ENCODE assay signal across 16 cellular contexts in genomic region chr18:75179819-75180600, GRCh38. TPM values are rescaled to one million over a fixed set of nuclear protein-coding genes. Genes with fewer than 3 reads are reported as not detected.
DNase-seq lines count a peak whose midpoint lies in the region; ATAC-seq lines count a peak whose summit lies in the region.
"Had no signal": no experiment of that assay in that cellular context is flagged by ENCODE, and none has a peak within 500 bp of the region (broad histone marks: within the 10 kb centered on the region; RNA-seq: fewer than 3 reads in every experiment).

No MANE protein-coding gene starts in this region.

- in situ Hi-C loops in HAP-1 (cut with MboI; ENCODE audit: low sequenced_read_pairs) = loop anchor here (25.0 kb wide), 1 partner anchor 307 kb away; no protein-coding TSS in a partner anchor

- no peaks in the 10 kb centered on the region for H3K36me3 Mint-ChIP-seq in activated CD4-positive, alpha-beta memory T cell treated with anti-CD3 and anti-CD28 coated beads for 36 hours

- H3K27ac Mint-ChIP-seq in activated CD4-positive, alpha-beta memory T cell treated with anti-CD3 and anti-CD28 coated beads for 36 hours = no peak overlapping the region
- H3K27ac Mint-ChIP-seq: CD8-positive, alpha-beta memory T cell; GM23338 had no signal

- no peak overlapping the region for H3K4me3 ChIP-seq in HAP-1
- H3K4me3 ChIP-seq: A549, GM23338 had no signal

- H3K27me3 Mint-ChIP-seq in activated CD4-positive, alpha-beta memory T cell treated with anti-CD3 and anti-CD28 coated beads for 36 hours = no peaks in the 10 kb centered on the region

- no peaks in the 10 kb centered on the region for H3K9me3 ChIP-seq in HAP-1
- H3K9me3 ChIP-seq: A549, BE2C had no signal

- H3K9me3 Mint-ChIP-seq in activated CD4-positive, alpha-beta memory T cell treated with anti-CD3 and anti-CD28 coated beads for 36 hours = no peaks in the 10 kb centered on the region
- H3K9me3 Mint-ChIP-seq: CD8-positive, alpha-beta memory T cell; GM23338 had no signal

- peak; percentile 61 for ATAC-seq in GM21619 (IDR thresholded peaks at IDR 0.05; ENCODE audit: unreplicated experiment)
- ATAC-seq: A549, GM23338 had no signal

- H3K4me1 ChIP-seq in HAP-1 = no peaks in the 10 kb centered on the region
- H3K4me1 ChIP-seq: A549, BE2C had no signal

- intact Hi-C loops in activated CD4-positive, alpha-beta memory T cell treated with anti-CD3 and anti-CD28 coated beads for 36 hours (cut with micrococcal nuclease) = no loop called here

- POLR2A ChIA-PET in activated CD4-positive, alpha-beta memory T cell treated with anti-CD3 and anti-CD28 coated beads for 36 hours (lab: Charles Lee) = no interaction called here

- H3K27me3 ChIP-seq in HAP-1 (ENCODE audit: low read depth) = no peaks in the 10 kb centered on the region
- H3K27me3 ChIP-seq: BE2C had no signal

- peak; percentile 24 for DNase-seq in activated effector memory CD4-positive, alpha-beta T cell treated with anti-CD3 and anti-CD28 coated beads, Interleukin-2, amount 50 U/mL, for 16 hours
- DNase-seq in activated effector memory CD4-positive, alpha-beta T cell treated with Interleukin-2 at 50 U/mL for 16 hours = no peak
- DNase-seq in epidermal melanocyte (ENCODE audit: insufficient read length, low spot score) = peak; percentile 58
- no peak for DNase-seq in activated CD4-positive, alpha-beta memory T cell treated with anti-CD3 and anti-CD28 coated beads for 36 hours
- no peak for DNase-seq in HAP-1 (ENCODE audit: low spot score in 2 of 2)
- DNase-seq in DMS114 treated with DMSO at 0.1 percent for 48 hours (lab: John Stamatoyannopoulos, UW; ENCODE audit: unreplicated experiment) = no peak
- DNase-seq: BE2C; CD8-positive, alpha-beta memory T cell; DMS 273 treated with DMSO at 0.1 percent for 48 hours; DND-41; GDM1; H7; Karpas-422 had no signal

- no peaks in the 10 kb centered on the region for H3K4me1 Mint-ChIP-seq in activated CD4-positive, alpha-beta memory T cell treated with anti-CD3 and anti-CD28 coated beads for 36 hours (ENCODE audit: low read depth)

- H3K36me3 ChIP-seq in HAP-1 (replicated peaks) = no peaks in the 10 kb centered on the region
- H3K36me3 ChIP-seq: BE2C had no signal

- H3K4me3 Mint-ChIP-seq in activated CD4-positive, alpha-beta memory T cell treated with anti-CD3 and anti-CD28 coated beads for 36 hours = no peak overlapping the region
- H3K4me3 Mint-ChIP-seq: CD8-positive, alpha-beta memory T cell; GM23338 had no signal

- CTCF ChIA-PET in activated CD4-positive, alpha-beta memory T cell treated with anti-CD3 and anti-CD28 coated beads for 36 hours (lab: Charles Lee) = no interaction called here

RNA-seq across cellular contexts. Expression of gene PTGR3, which starts 28.9 kb away (rescaled TPM):
- total RNA-seq in activated CD4-positive, alpha-beta memory T cell treated with anti-CD3 and anti-CD28 coated beads for 36 hours = 10 to 100 TPM; 29.6 to 30.2 TPM

RNA-seq across cellular contexts. Expression of gene TSHZ1, which starts 30.6 kb away (rescaled TPM):
- total RNA-seq in activated CD4-positive, alpha-beta memory T cell treated with anti-CD3 and anti-CD28 coated beads for 36 hours = 10 to 100 TPM; 12.7 to 13.9 TPM

Comparison
In these comparisons a context has a peak if more than half of its experiments do, and no peak if none do; other contexts are left out.
1. DNase-seq: peak in activated effector memory CD4-positive, alpha-beta T cell treated with anti-CD3 and anti-CD28 coated beads, Interleukin-2, amount 50 U/mL, for 16 hours (single experiment) and epidermal melanocyte (single experiment); none in activated effector memory CD4-positive, alpha-beta T cell treated with Interleukin-2 at 50 U/mL for 16 hours (single experiment), activated CD4-positive, alpha-beta memory T cell treated with anti-CD3 and anti-CD28 coated beads for 36 hours (single experiment), HAP-1 (0 of 2) and DMS114 treated with DMSO at 0.1 percent for 48 hours (single experiment).